In the genomic region with DNA sequence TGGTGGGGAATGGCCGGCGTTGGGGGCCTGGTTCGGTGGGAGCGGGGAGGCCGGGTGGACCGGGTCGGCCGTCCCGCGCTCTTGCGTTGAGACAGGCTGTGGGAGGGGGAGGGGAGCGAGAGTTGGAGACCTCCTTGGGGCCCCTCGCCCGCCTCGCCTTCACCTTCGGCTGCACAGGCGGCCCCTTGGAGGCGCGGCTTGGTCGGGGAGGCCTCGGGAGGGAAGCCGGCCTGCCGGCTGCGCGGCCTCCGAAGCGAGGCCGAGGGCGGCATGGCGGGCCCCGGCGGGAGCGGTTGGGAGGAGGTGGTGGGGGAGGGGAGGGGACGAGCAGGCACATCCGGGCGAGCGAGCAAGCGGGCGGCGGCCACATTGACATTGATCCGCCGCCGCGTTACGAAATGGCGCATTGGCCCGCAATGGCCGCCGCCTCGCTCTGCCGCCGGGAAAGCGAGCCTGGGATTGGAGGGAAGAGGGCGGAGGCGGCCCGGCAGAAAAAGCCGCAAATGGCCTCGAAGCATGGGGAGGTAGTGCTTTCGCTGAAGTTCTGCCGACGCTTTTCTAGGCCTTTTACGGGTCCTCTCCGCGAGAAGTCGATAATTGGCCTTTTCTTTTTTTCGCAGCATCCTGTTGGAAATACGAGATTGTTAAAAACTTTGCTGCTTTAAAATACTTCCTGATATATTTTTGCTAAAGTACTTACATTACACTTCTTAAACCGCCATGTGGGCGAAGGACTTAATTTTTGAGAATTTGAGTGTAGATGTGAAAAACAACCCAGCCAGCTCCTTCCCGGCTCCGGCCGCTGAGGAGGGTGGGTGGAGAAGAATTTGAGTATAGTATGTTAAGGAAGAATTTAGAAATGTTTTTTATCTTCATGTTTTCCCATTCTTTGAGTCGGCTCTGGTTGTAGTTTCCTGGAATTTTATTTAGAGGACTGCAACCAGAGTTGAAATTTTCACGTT, we compare ENCODE assay signal across 1 cellular context.
TF ChIP-seq lines count a peak whose summit lies in the region.

No MANE protein-coding gene starts in this region.

TF ChIP-seq in HepG2, 621 proteins besides CTCF, POLR2A, EP300 and RAD21 (continued from another document and continues in another):
- TF ChIP-seq, protein P1, sequence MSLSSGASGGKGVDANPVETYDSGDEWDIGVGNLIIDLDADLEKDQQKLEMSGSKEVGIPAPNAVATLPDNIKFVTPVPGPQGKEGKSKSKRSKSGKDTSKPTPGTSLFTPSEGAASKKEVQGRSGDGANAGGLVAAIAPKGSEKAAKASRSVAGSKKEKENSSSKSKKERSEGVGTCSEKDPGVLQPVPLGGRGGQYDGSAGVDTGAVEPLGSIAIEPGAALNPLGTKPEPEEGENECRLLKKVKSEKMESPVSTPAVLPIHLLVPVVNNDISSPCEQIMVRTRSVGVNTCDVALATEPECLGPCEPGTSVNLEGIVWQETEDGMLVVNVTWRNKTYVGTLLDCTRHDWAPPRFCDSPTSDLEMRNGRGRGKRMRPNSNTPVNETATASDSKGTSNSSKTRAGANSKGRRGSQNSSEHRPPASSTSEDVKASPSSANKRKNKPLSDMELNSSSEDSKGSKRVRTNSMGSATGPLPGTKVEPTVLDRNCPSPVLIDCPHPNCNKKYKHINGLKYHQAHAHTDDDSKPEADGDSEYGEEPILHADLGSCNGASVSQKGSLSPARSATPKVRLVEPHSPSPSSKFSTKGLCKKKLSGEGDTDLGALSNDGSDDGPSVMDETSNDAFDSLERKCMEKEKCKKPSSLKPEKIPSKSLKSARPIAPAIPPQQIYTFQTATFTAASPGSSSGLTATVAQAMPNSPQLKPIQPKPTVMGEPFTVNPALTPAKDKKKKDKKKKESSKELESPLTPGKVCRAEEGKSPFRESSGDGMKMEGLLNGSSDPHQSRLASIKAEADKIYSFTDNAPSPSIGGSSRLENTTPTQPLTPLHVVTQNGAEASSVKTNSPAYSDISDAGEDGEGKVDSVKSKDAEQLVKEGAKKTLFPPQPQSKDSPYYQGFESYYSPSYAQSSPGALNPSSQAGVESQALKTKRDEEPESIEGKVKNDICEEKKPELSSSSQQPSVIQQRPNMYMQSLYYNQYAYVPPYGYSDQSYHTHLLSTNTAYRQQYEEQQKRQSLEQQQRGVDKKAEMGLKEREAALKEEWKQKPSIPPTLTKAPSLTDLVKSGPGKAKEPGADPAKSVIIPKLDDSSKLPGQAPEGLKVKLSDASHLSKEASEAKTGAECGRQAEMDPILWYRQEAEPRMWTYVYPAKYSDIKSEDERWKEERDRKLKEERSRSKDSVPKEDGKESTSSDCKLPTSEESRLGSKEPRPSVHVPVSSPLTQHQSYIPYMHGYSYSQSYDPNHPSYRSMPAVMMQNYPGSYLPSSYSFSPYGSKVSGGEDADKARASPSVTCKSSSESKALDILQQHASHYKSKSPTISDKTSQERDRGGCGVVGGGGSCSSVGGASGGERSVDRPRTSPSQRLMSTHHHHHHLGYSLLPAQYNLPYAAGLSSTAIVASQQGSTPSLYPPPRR (CRISPR knock-in tag; IDR thresholded peaks at IDR 0.05; ENCODE audit: borderline replicate concordance): peak; percentile 56; the same call in 1 of the 2 replicates
- TF ChIP-seq, protein P2, sequence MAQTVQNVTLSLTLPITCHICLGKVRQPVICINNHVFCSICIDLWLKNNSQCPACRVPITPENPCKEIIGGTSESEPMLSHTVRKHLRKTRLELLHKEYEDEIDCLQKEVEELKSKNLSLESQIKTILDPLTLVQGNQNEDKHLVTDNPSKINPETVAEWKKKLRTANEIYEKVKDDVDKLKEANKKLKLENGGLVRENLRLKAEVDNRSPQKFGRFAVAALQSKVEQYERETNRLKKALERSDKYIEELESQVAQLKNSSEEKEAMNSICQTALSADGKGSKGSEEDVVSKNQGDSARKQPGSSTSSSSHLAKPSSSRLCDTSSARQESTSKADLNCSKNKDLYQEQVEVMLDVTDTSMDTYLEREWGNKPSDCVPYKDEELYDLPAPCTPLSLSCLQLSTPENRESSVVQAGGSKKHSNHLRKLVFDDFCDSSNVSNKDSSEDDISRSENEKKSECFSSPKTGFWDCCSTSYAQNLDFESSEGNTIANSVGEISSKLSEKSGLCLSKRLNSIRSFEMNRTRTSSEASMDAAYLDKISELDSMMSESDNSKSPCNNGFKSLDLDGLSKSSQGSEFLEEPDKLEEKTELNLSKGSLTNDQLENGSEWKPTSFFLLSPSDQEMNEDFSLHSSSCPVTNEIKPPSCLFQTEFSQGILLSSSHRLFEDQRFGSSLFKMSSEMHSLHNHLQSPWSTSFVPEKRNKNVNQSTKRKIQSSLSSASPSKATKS (CRISPR knock-in tag; IDR thresholded peaks at IDR 0.05): no peak
- TF ChIP-seq ZNF790 (CRISPR knock-in tag; IDR thresholded peaks at IDR 0.05; ENCODE audit: borderline replicate concordance) (no peak), GATAD1 (CRISPR knock-in tag; IDR thresholded peaks at IDR 0.05) (peak; percentile 86), ZNF777 (CRISPR knock-in tag; IDR thresholded peaks at IDR 0.05) (no peak; the same call in 1 of the 2 replicates), SIN3B (IDR thresholded peaks at IDR 0.05; ENCODE audit: low read length) (no peak), ZNF792 (CRISPR knock-in tag; IDR thresholded peaks at IDR 0.05) (peak; percentile 78), GABPB1 (CRISPR knock-in tag; IDR thresholded peaks at IDR 0.05) (peak; percentile 84), ZNF720 (CRISPR knock-in tag; IDR thresholded peaks at IDR 0.05) (no peak), ZNF446 (CRISPR knock-in tag; IDR thresholded peaks at IDR 0.05) (0 out of 2 replicates have a peak, but pooled peaks have one; percentile 57), ZNF879 (CRISPR knock-in tag; IDR thresholded peaks at IDR 0.05) (no peak), RBAK (CRISPR knock-in tag; IDR thresholded peaks at IDR 0.05) (peak; percentile 67; the same call in 1 of the 2 replicates), TAF15 (IDR thresholded peaks at IDR 0.05; ENCODE audit: low read depth, low read length, poor library complexity, severe bottlenecking) (peak; percentile 35), CCDC6 (CRISPR knock-in tag; IDR thresholded peaks at IDR 0.05) (peak; percentile 80), ZNF367 (CRISPR knock-in tag; IDR thresholded peaks at IDR 0.05; ENCODE audit: borderline replicate concordance) (no peak), NKX3-1 (CRISPR knock-in tag; IDR thresholded peaks at IDR 0.05) (no peak; the same call in 1 of the 2 replicates), ZSCAN21 (CRISPR knock-in tag; IDR thresholded peaks at IDR 0.05; ENCODE audit: borderline replicate concordance) (peak; percentile 96), GATA4 (IDR thresholded peaks at IDR 0.05; ENCODE audit: borderline replicate concordance, low read depth) (no peak), ZC3H4 (CRISPR knock-in tag; IDR thresholded peaks at IDR 0.05; ENCODE audit: borderline replicate concordance) (peak; percentile 87), SMARCC2 (IDR thresholded peaks at IDR 0.05) (no peak)
- TF ChIP-seq, protein P3, sequence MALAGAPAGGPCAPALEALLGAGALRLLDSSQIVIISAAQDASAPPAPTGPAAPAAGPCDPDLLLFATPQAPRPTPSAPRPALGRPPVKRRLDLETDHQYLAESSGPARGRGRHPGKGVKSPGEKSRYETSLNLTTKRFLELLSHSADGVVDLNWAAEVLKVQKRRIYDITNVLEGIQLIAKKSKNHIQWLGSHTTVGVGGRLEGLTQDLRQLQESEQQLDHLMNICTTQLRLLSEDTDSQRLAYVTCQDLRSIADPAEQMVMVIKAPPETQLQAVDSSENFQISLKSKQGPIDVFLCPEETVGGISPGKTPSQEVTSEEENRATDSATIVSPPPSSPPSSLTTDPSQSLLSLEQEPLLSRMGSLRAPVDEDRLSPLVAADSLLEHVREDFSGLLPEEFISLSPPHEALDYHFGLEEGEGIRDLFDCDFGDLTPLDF (CRISPR knock-in tag; IDR thresholded peaks at IDR 0.05): no peak; the same call in 1 of the 2 replicates
- TF ChIP-seq, protein P4, sequence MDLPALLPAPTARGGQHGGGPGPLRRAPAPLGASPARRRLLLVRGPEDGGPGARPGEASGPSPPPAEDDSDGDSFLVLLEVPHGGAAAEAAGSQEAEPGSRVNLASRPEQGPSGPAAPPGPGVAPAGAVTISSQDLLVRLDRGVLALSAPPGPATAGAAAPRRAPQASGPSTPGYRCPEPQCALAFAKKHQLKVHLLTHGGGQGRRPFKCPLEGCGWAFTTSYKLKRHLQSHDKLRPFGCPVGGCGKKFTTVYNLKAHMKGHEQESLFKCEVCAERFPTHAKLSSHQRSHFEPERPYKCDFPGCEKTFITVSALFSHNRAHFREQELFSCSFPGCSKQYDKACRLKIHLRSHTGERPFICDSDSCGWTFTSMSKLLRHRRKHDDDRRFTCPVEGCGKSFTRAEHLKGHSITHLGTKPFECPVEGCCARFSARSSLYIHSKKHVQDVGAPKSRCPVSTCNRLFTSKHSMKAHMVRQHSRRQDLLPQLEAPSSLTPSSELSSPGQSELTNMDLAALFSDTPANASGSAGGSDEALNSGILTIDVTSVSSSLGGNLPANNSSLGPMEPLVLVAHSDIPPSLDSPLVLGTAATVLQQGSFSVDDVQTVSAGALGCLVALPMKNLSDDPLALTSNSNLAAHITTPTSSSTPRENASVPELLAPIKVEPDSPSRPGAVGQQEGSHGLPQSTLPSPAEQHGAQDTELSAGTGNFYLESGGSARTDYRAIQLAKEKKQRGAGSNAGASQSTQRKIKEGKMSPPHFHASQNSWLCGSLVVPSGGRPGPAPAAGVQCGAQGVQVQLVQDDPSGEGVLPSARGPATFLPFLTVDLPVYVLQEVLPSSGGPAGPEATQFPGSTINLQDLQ (CRISPR knock-in tag; IDR thresholded peaks at IDR 0.05): peak; percentile 89; the same call in 1 of the 2 replicates
- TF ChIP-seq, protein P5, sequence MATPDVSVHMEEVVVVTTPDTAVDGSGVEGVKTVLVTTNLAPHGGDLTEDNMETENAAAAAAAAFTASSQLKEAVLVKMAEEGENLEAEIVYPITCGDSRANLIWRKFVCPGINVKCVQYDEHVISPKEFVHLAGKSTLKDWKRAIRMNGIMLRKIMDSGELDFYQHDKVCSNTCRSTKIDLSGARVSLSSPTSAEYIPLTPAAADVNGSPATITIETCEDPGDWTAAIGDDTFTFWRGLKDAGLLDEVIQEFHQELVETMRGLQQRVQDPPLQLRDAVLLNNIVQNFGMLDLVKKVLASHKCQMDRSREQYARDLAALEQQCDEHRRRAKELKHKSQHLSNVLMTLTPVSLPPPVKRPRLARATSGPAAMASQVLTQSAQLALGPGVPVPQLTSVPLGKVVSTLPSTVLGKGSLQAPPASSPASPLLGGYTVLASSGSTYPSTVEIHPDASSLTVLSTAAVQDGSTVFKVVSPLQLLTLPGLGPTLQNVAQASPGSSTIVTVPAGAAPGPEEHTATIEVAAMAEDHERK (CRISPR knock-in tag; IDR thresholded peaks at IDR 0.05; ENCODE audit: low read depth): peak; percentile 41; the same call in 1 of the 2 replicates
- TF ChIP-seq, protein P6, sequence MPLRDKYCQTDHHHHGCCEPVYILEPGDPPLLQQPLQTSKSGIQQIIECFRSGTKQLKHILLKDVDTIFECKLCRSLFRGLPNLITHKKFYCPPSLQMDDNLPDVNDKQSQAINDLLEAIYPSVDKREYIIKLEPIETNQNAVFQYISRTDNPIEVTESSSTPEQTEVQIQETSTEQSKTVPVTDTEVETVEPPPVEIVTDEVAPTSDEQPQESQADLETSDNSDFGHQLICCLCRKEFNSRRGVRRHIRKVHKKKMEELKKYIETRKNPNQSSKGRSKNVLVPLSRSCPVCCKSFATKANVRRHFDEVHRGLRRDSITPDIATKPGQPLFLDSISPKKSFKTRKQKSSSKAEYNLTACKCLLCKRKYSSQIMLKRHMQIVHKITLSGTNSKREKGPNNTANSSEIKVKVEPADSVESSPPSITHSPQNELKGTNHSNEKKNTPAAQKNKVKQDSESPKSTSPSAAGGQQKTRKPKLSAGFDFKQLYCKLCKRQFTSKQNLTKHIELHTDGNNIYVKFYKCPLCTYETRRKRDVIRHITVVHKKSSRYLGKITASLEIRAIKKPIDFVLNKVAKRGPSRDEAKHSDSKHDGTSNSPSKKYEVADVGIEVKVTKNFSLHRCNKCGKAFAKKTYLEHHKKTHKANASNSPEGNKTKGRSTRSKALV (CRISPR knock-in tag; IDR thresholded peaks at IDR 0.05): no peak
- TF ChIP-seq, protein P7, sequence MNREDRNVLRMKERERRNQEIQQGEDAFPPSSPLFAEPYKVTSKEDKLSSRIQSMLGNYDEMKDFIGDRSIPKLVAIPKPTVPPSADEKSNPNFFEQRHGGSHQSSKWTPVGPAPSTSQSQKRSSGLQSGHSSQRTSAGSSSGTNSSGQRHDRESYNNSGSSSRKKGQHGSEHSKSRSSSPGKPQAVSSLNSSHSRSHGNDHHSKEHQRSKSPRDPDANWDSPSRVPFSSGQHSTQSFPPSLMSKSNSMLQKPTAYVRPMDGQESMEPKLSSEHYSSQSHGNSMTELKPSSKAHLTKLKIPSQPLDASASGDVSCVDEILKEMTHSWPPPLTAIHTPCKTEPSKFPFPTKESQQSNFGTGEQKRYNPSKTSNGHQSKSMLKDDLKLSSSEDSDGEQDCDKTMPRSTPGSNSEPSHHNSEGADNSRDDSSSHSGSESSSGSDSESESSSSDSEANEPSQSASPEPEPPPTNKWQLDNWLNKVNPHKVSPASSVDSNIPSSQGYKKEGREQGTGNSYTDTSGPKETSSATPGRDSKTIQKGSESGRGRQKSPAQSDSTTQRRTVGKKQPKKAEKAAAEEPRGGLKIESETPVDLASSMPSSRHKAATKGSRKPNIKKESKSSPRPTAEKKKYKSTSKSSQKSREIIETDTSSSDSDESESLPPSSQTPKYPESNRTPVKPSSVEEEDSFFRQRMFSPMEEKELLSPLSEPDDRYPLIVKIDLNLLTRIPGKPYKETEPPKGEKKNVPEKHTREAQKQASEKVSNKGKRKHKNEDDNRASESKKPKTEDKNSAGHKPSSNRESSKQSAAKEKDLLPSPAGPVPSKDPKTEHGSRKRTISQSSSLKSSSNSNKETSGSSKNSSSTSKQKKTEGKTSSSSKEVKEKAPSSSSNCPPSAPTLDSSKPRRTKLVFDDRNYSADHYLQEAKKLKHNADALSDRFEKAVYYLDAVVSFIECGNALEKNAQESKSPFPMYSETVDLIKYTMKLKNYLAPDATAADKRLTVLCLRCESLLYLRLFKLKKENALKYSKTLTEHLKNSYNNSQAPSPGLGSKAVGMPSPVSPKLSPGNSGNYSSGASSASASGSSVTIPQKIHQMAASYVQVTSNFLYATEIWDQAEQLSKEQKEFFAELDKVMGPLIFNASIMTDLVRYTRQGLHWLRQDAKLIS (CRISPR knock-in tag; IDR thresholded peaks at IDR 0.05): peak; percentile 87; the same call in 1 of the 2 replicates
- TF ChIP-seq, protein P8, sequence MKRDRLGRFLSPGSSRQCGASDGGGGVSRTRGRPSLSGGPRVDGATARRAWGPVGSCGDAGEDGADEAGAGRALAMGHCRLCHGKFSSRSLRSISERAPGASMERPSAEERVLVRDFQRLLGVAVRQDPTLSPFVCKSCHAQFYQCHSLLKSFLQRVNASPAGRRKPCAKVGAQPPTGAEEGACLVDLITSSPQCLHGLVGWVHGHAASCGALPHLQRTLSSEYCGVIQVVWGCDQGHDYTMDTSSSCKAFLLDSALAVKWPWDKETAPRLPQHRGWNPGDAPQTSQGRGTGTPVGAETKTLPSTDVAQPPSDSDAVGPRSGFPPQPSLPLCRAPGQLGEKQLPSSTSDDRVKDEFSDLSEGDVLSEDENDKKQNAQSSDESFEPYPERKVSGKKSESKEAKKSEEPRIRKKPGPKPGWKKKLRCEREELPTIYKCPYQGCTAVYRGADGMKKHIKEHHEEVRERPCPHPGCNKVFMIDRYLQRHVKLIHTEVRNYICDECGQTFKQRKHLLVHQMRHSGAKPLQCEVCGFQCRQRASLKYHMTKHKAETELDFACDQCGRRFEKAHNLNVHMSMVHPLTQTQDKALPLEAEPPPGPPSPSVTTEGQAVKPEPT (CRISPR knock-in tag; IDR thresholded peaks at IDR 0.05; ENCODE audit: low read depth): no peak
